Comparison of ENCODE assay signal across 1 cellular context in genomic region chr17:10725262-10725661, GRCh38.
TF ChIP-seq lines count a peak whose summit lies in the region.

No MANE protein-coding gene starts in this region.

TF ChIP-seq in HepG2, 621 proteins besides CTCF, POLR2A, EP300 and RAD21 (continued from another document and continues in another):
- TF ChIP-seq ZBED4 (CRISPR knock-in tag; IDR thresholded peaks at IDR 0.05; ENCODE audit: borderline replicate concordance) (peak; percentile 65; the same call in 1 of the 2 replicates), STAG1 (CRISPR knock-in tag; IDR thresholded peaks at IDR 0.05) (no peak), ARID5B (CRISPR knock-in tag; IDR thresholded peaks at IDR 0.05) (peak; percentile 45), ZMYM2 (CRISPR knock-in tag; IDR thresholded peaks at IDR 0.05) (no peak), IKZF4 (CRISPR knock-in tag; IDR thresholded peaks at IDR 0.05; ENCODE audit: borderline replicate concordance, low read depth, not compliant biosample characterization) (no peak), HNF4G (IDR thresholded peaks at IDR 0.05; ENCODE audit: borderline replicate concordance, low read depth, low read length) (peak; percentile 81), HNF4G (CRISPR knock-in tag; IDR thresholded peaks at IDR 0.05; ENCODE audit: borderline replicate concordance, low read depth) (peak; percentile 75; the same call in 1 of the 2 replicates), GATAD2A (CRISPR knock-in tag; IDR thresholded peaks at IDR 0.05) (peak; percentile 73; the same call in 1 of the 2 replicates), TRIM24 (CRISPR knock-in tag; IDR thresholded peaks at IDR 0.05) (no peak), CBX1 (IDR thresholded peaks at IDR 0.05; ENCODE audit: low read depth) (no peak), SALL1 (CRISPR knock-in tag; IDR thresholded peaks at IDR 0.05) (peak; percentile 78), SP2 (CRISPR knock-in tag; IDR thresholded peaks at IDR 0.05) (no peak), ZBTB34 (CRISPR knock-in tag; IDR thresholded peaks at IDR 0.05) (0 out of 2 replicates have a peak, but pooled peaks have one; percentile 35), ZNF850 (CRISPR knock-in tag; conservative IDR thresholded peaks at IDR 0.05) (no peak), NR2F2 (IDR thresholded peaks at IDR 0.05; ENCODE audit: borderline replicate concordance, low read depth) (no peak), ZNF343 (CRISPR knock-in tag; IDR thresholded peaks at IDR 0.05) (no peak), SIX1 (CRISPR knock-in tag; IDR thresholded peaks at IDR 0.05; ENCODE audit: borderline replicate concordance) (no peak), THAP9 (CRISPR knock-in tag; IDR thresholded peaks at IDR 0.05; ENCODE audit: borderline replicate concordance) (no peak), ATF7-NPFF (CRISPR knock-in tag; IDR thresholded peaks at IDR 0.05; ENCODE audit: low read depth) (no peak), SETDB1 (CRISPR knock-in tag; IDR thresholded peaks at IDR 0.05; ENCODE audit: borderline replicate concordance) (no peak), MED1 (CRISPR knock-in tag; IDR thresholded peaks at IDR 0.05) (0 out of 2 replicates have a peak, but pooled peaks have one; percentile 15), MIXL1 (CRISPR knock-in tag; IDR thresholded peaks at IDR 0.05) (0 out of 2 replicates have a peak, but pooled peaks have one; percentile 45), SMAD9 (CRISPR knock-in tag; IDR thresholded peaks at IDR 0.05) (no peak), HINFP (CRISPR knock-in tag; IDR thresholded peaks at IDR 0.05; ENCODE audit: low read depth) (no peak), DR1 (CRISPR knock-in tag; IDR thresholded peaks at IDR 0.05) (no peak), PITX1 (CRISPR knock-in tag; IDR thresholded peaks at IDR 0.05) (peak; percentile 66), ZSCAN31 (CRISPR knock-in tag; IDR thresholded peaks at IDR 0.05; ENCODE audit: low read depth) (no peak), ATF7 (IDR thresholded peaks at IDR 0.05) (no peak), ATF7 (CRISPR knock-in tag; IDR thresholded peaks at IDR 0.05) (no peak), SRY (CRISPR knock-in tag; IDR thresholded peaks at IDR 0.05) (no peak; the same call in 1 of the 2 replicates), HMG20B (CRISPR knock-in tag; conservative IDR thresholded peaks at IDR 0.05) (0 out of 2 replicates have a peak, but pooled peaks have one; percentile 58), ZNF432 (CRISPR knock-in tag; IDR thresholded peaks at IDR 0.05; ENCODE audit: borderline replicate concordance) (no peak), FOXP1 (IDR thresholded peaks at IDR 0.05) (no peak), FOXP1 (CRISPR knock-in tag; IDR thresholded peaks at IDR 0.05) (peak; percentile 38)
- TF ChIP-seq, protein P1, sequence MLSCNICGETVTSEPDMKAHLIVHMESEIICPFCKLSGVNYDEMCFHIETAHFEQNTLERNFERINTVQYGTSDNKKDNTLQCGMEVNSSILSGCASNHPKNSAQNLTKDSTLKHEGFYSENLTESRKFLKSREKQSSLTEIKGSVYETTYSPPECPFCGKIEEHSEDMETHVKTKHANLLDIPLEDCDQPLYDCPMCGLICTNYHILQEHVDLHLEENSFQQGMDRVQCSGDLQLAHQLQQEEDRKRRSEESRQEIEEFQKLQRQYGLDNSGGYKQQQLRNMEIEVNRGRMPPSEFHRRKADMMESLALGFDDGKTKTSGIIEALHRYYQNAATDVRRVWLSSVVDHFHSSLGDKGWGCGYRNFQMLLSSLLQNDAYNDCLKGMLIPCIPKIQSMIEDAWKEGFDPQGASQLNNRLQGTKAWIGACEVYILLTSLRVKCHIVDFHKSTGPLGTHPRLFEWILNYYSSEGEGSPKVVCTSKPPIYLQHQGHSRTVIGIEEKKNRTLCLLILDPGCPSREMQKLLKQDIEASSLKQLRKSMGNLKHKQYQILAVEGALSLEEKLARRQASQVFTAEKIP (CRISPR knock-in tag; IDR thresholded peaks at IDR 0.05; ENCODE audit: borderline replicate concordance): no peak
- TF ChIP-seq, protein P2, sequence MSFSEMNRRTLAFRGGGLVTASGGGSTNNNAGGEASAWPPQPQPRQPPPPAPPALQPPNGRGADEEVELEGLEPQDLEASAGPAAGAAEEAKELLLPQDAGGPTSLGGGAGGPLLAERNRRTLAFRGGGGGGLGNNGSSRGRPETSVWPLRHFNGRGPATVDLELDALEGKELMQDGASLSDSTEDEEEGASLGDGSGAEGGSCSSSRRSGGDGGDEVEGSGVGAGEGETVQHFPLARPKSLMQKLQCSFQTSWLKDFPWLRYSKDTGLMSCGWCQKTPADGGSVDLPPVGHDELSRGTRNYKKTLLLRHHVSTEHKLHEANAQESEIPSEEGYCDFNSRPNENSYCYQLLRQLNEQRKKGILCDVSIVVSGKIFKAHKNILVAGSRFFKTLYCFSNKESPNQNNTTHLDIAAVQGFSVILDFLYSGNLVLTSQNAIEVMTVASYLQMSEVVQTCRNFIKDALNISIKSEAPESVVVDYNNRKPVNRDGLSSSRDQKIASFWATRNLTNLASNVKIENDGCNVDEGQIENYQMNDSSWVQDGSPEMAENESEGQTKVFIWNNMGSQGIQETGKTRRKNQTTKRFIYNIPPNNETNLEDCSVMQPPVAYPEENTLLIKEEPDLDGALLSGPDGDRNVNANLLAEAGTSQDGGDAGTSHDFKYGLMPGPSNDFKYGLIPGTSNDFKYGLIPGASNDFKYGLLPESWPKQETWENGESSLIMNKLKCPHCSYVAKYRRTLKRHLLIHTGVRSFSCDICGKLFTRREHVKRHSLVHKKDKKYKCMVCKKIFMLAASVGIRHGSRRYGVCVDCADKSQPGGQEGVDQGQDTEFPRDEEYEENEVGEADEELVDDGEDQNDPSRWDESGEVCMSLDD (CRISPR knock-in tag; IDR thresholded peaks at IDR 0.05; ENCODE audit: borderline replicate concordance): peak; percentile 43; the same call in 1 of the 2 replicates
- TF ChIP-seq, protein P3, sequence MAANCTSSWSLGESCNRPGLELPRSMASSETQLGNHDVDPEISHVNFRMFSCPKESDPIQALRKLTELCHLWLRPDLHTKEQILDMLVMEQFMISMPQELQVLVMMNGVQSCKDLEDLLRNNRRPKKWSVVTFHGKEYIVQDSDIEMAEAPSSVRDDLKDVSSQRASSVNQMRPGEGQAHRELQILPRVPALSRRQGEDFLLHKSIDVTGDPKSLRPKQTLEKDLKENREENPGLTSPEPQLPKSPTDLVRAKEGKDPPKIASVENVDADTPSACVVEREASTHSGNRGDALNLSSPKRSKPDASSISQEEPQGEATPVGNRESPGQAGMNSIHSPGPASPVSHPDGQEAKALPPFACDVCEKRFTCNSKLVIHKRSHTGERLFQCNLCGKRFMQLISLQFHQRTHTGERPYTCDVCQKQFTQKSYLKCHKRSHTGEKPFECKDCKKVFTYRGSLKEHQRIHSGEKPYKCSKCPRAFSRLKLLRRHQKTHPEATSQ (CRISPR knock-in tag; IDR thresholded peaks at IDR 0.05; ENCODE audit: borderline replicate concordance): peak; percentile 72; the same call in 1 of the 2 replicates
